ENCODE assay signal across 8 cellular contexts in genomic region chr2:62705859-62706720, GRCh38. TPM values are rescaled to one million over a fixed set of nuclear protein-coding genes. Genes with fewer than 3 reads are reported as not detected.
DNase-seq lines count a peak whose midpoint lies in the region; ATAC-seq, FAIRE-seq and TF ChIP-seq lines count a peak whose summit lies in the region.

No MANE protein-coding gene starts in this region.

- TF ChIP-seq CTCF in A549 (IDR thresholded peaks at IDR 0.05) = peak; percentile 39
- peak; percentile 22 for TF ChIP-seq CTCF in GM10266 (IDR thresholded peaks at IDR 0.05; ENCODE audit: control insufficient read depth, insufficient read depth, low read depth, missing control alignments)

- peak overlapping the region; percentile 94 to 97 for H3K27ac ChIP-seq in A549

- DNase-seq in A549 (ENCODE audit: low read depth in 1 of 2, low spot score in 1 of 2) (peak; percentile 73 to 80), GM10266 (ENCODE audit: extremely low spot score) (peak; percentile 38), OCI-M1 (lab: John Stamatoyannopoulos, UW) (peak; percentile 73), head of caudate nucleus (peak; percentile 17 to 84 (median 68)), nucleus accumbens (lab: John Stamatoyannopoulos, UW) (peak in 52 of 56 donors; percentile 19 to 92 (median 70)), GF-D8 (lab: John Stamatoyannopoulos, UW) (no peak)
- DNase-seq in activated naive CD8-positive, alpha-beta T cell treated with anti-CD3 and anti-CD28 coated beads, Interleukin-2, amount 10 ng/mL, durations not matched to agents 7 days and 5 days = no peak

- H3K4me1 Mint-ChIP-seq in activated naive CD8-positive, alpha-beta T cell treated with anti-CD3 and anti-CD28 coated beads, Interleukin-2, amount 10 ng/mL, durations not matched to agents 7 days and 5 days = peaks cover 26% of the 10 kb centered on the region

- H3K9me3 Mint-ChIP-seq in activated naive CD8-positive, alpha-beta T cell treated with anti-CD3 and anti-CD28 coated beads, Interleukin-2, amount 10 ng/mL, durations not matched to agents 7 days and 5 days = peaks cover 6% of the 10 kb centered on the region

- peaks cover 22% of the 10 kb centered on the region for H3K4me1 ChIP-seq in A549

- POLR2A ChIA-PET in A549 (lab: Yijun Ruan, JAX) = interaction anchor here (0.6 to 2.6 kb wide), 16 partner anchors 13 to 249 kb away, joined by 3 to 37 read pairs (median 4); partner anchors contain the start of gene TMEM17
- POLR2A ChIA-PET in activated naive CD8-positive, alpha-beta T cell treated with anti-CD3 and anti-CD28 coated beads, Interleukin-2, amount 10 ng/mL, durations not matched to agents 7 days and 5 days (lab: Charles Lee) = interaction anchor here (1.1 kb wide), 1 partner anchor 882 kb away, joined by 3 read pairs; the partner anchor contains the start of gene WDPCP

- ATAC-seq in A549 = peak; percentile 70 to 79
- peak; percentile 2 for ATAC-seq in HG03280 (IDR thresholded peaks at IDR 0.05; ENCODE audit: unreplicated experiment)
- peak; percentile 1 for ATAC-seq in activated naive CD8-positive, alpha-beta T cell treated with anti-CD3 and anti-CD28 coated beads, Interleukin-2, amount 10 ng/mL, durations not matched to agents 7 days and 5 days (ENCODE audit: low read depth)

- peaks cover 15% of the 10 kb centered on the region for H3K36me3 Mint-ChIP-seq in activated naive CD8-positive, alpha-beta T cell treated with anti-CD3 and anti-CD28 coated beads, Interleukin-2, amount 10 ng/mL, durations not matched to agents 7 days and 5 days

- under 1% methylated on average over 40 of the region's 57 CpGs for WGBS in A549 (ENCODE audit: missing lambda C conversion rate)

- CTCF ChIA-PET in A549 (lab: Yijun Ruan, JAX) = interaction anchor here (0.6 to 4.2 kb wide), 4 partner anchors 69 to 1850 kb away, joined by 3 to 18 read pairs (median 12); no protein-coding TSS in a partner anchor

- H3K4me3 ChIP-seq in A549 = peak overlapping the region; percentile 68

- H3K9me3 ChIP-seq in A549 = peaks cover 23% of the 10 kb centered on the region

- FAIRE-seq in A549 (lab: Jason Lieb, UNC) = peak; percentile 23

- H3K27me3 Mint-ChIP-seq in activated naive CD8-positive, alpha-beta T cell treated with anti-CD3 and anti-CD28 coated beads, Interleukin-2, amount 10 ng/mL, durations not matched to agents 7 days and 5 days = peaks cover 13% of the 10 kb centered on the region

- TF ChIP-seq RAD21 in A549 (conservative IDR thresholded peaks at IDR 0.05 in 1 of 2, IDR thresholded peaks at IDR 0.05 in 1 of 2) = peak; percentile 31 to 65; a peak in 4 of 5 replicates

- peak overlapping the region; percentile 88 for H3K4me2 ChIP-seq in A549

- 0 out of 2 replicates have a peak, but pooled peaks have one; percentile 9 for TF ChIP-seq POLR2A in A549 (IDR thresholded peaks at IDR 0.05; ENCODE audit: low read length)

- no peak for TF ChIP-seq EP300 in A549 (IDR thresholded peaks at IDR 0.05)

- H3K4me3 Mint-ChIP-seq in activated naive CD8-positive, alpha-beta T cell treated with anti-CD3 and anti-CD28 coated beads, Interleukin-2, amount 10 ng/mL, durations not matched to agents 7 days and 5 days = peak overlapping the region; percentile 85

- intact Hi-C loops in head of caudate nucleus (cut with DNase I) = loop anchor here (2.0 to 10.0 kb wide), 2 partner anchors 69 to 201 kb away; no protein-coding TSS in a partner anchor

- H3K27ac Mint-ChIP-seq in activated naive CD8-positive, alpha-beta T cell treated with anti-CD3 and anti-CD28 coated beads, Interleukin-2, amount 10 ng/mL, durations not matched to agents 7 days and 5 days = peak overlapping the region; percentile 81

TF ChIP-seq in A549, 52 proteins besides CTCF, POLR2A, EP300 and RAD21:
- TF ChIP-seq PHF8 (IDR thresholded peaks at IDR 0.05; ENCODE audit: borderline replicate concordance, low read depth) = peak; percentile 60; the same call in 1 of the 2 replicates
- no peak for TF ChIP-seq EHF (CRISPR knock-in tag; IDR thresholded peaks at IDR 0.05)
- peak; percentile 8 to 78; a peak in 2 of 5 replicates for TF ChIP-seq JUN (IDR thresholded peaks at IDR 0.05)
- peak; percentile 9 to 46; a peak in 2 of 4 replicates for TF ChIP-seq CEBPB (IDR thresholded peaks at IDR 0.05)
- TF ChIP-seq RFX5 (IDR thresholded peaks at IDR 0.05) = no peak
- TF ChIP-seq KDM5A (IDR thresholded peaks at IDR 0.05) = 0 out of 2 replicates have a peak, but pooled peaks have one; percentile 27
- TF ChIP-seq CHD2 (IDR thresholded peaks at IDR 0.05; ENCODE audit: low read length, partially characterized antibody) = peak; percentile 45
- 0 out of 2 replicates have a peak, but pooled peaks have one; percentile 36 for TF ChIP-seq HMGXB4 (CRISPR knock-in tag; IDR thresholded peaks at IDR 0.05; ENCODE audit: borderline replicate concordance)
- 0 out of 2 replicates have a peak, but pooled peaks have one; percentile 4 for TF ChIP-seq MYC (IDR thresholded peaks at IDR 0.05; ENCODE audit: borderline replicate concordance, low read length)
- TF ChIP-seq, protein P1, sequence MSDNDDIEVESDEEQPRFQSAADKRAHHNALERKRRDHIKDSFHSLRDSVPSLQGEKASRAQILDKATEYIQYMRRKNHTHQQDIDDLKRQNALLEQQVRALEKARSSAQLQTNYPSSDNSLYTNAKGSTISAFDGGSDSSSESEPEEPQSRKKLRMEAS (IDR thresholded peaks at IDR 0.05) = 0 out of 2 replicates have a peak, but pooled peaks have one; percentile 21
- TF ChIP-seq SMC3 (IDR thresholded peaks at IDR 0.05) = peak; percentile 57
- no peak for TF ChIP-seq POLR2AphosphoS2 (conservative IDR thresholded peaks at IDR 0.05; ENCODE audit: low read length)

RNA-seq across cellular contexts. Expression of gene EHBP1, which starts 0.6 kb away (rescaled TPM):
- polyA plus RNA-seq in A549 (2011; rRNA removed) (145 and 204 TPM in 2 replicates), A549 (2017; fragmentation: RNase III; extraction: RNeasy Plus Mini Kit Qiagen cat#74134 plus additional on column Dnase treatment) (62.4 to 76.9 TPM (median 65.7 TPM) in 3 replicates)
- 27.9 and 34.9 TPM in 2 replicates for polyA plus RNA-seq in A549 (2012; cell fraction: cytosol; rRNA removed)
- polyA plus RNA-seq in A549 (2012; cell fraction: nucleus; rRNA removed) = 23.7 and 39.5 TPM in 2 replicates
- polyA minus RNA-seq in A549 (2011; rRNA and poly(A)+ RNA removed) = 153 and 167 TPM in 2 replicates
- total RNA-seq in activated naive CD8-positive, alpha-beta T cell treated with anti-CD3 and anti-CD28 coated beads, Interleukin-2, amount 10 ng/mL, durations not matched to agents 7 days and 5 days = 10 to 100 TPM; 25.2 to 27.2 TPM

Comparison
In these comparisons a context has a peak if more than half of its experiments do, and no peak if none do; other contexts are left out.
1. ATAC-seq: peak in every context shown above with its lines; median percentile 74 in A549; 2 in HG03280; 1 in activated naive CD8-positive, alpha-beta T cell treated with anti-CD3 and anti-CD28 coated beads, Interleukin-2, amount 10 ng/mL, durations not matched to agents 7 days and 5 days.
2. DNase-seq: peak in A549 (2 of 2), GM10266 (single experiment), OCI-M1 (single experiment), head of caudate nucleus (42 of 42) and nucleus accumbens (52 of 56); none in activated naive CD8-positive, alpha-beta T cell treated with anti-CD3 and anti-CD28 coated beads, Interleukin-2, amount 10 ng/mL, durations not matched to agents 7 days and 5 days (single experiment) and GF-D8 (single experiment).